7 cellular contexts compared by ENCODE assay signal in genomic region chr9:129884220-129885017, GRCh38. TPM values are rescaled to one million over a fixed set of nuclear protein-coding genes. Genes with fewer than 3 reads are reported as not detected.
DNase-seq lines count a peak whose midpoint lies in the region; ATAC-seq, FAIRE-seq and TF ChIP-seq lines count a peak whose summit lies in the region.

No MANE protein-coding gene starts in this region.

- no peaks in the 10 kb centered on the region for H4K20me1 ChIP-seq in keratinocyte (ENCODE audit: control insufficient read depth, extremely low read depth, insufficient read depth, low read length)

- peak overlapping the region; percentile 52 for H3K9ac ChIP-seq in keratinocyte (ENCODE audit: control insufficient read depth, extremely low read depth, insufficient read depth, low read length)

- no peaks in the 10 kb centered on the region for H3K27me3 ChIP-seq in keratinocyte (ENCODE audit: control insufficient read depth, extremely low read depth, insufficient read depth, low read length)

- H3K79me2 ChIP-seq in keratinocyte (ENCODE audit: control insufficient read depth, insufficient read depth, low read length): no peaks in the 10 kb centered on the region

- FAIRE-seq in keratinocyte (lab: Jason Lieb, UNC): no peak

- DNase-seq in NCI-H226 (peak; percentile 72), keratinocyte (ENCODE audit: low read depth, low spot score) (peak; percentile 44)
- peak; percentile 90 to 95 (median 92) for DNase-seq in activated CD4-positive, CD25-positive, alpha-beta regulatory T cell (lab: John Stamatoyannopoulos, UW)
- peak; percentile 92 to 93 for DNase-seq in central memory CD8-positive, alpha-beta T cell (ENCODE audit: low spot score in 2 of 2)
- peak; percentile 99 for DNase-seq in stimulated activated CD4-positive, alpha-beta T cell treated with anti-CD3 and anti-CD28 coated beads, Interleukin-15, amount 100 ng/mL, for 24 hours

- dilution Hi-C loops in keratinocyte (cut with MboI; ENCODE audit: extremely low pct_ligation_motif_present, low sequenced_read_pairs): no loop called here

- peak overlapping the region; percentile 99 for H3K27ac Mint-ChIP-seq in central memory CD8-positive, alpha-beta T cell (ENCODE audit: low read depth)

- TF ChIP-seq CTCF in keratinocyte (optimal IDR thresholded peaks at IDR 0.05 in 1 of 3, IDR thresholded peaks at IDR 0.05 in 1 of 3, conservative IDR thresholded peaks at IDR 0.05 in 1 of 3; ENCODE audit: extremely low read depth in 1 of 3, insufficient read depth in 2 of 3, low read length in 3 of 3): no peak

- peak overlapping the region; percentile 77 for H2AFZ ChIP-seq in keratinocyte (ENCODE audit: control insufficient read depth, low read length)

- no peaks in the 10 kb centered on the region for H3K27me3 Mint-ChIP-seq in central memory CD8-positive, alpha-beta T cell

- peaks cover 53% of the 10 kb centered on the region for H3K4me1 Mint-ChIP-seq in central memory CD8-positive, alpha-beta T cell

- peak overlapping the region in 1 of 3 experiments; percentile 60 for H3K4me3 ChIP-seq in keratinocyte (ENCODE audit: control insufficient read depth in 2 of 3, extremely low read depth in 1 of 3, insufficient read depth in 2 of 3, low read depth in 1 of 3, low read length in 3 of 3)

- H3K36me3 Mint-ChIP-seq in central memory CD8-positive, alpha-beta T cell (ENCODE audit: insufficient read depth): peaks cover 60% of the 10 kb centered on the region

- ATAC-seq in GM18520 (IDR thresholded peaks at IDR 0.05; ENCODE audit: unreplicated experiment) (peak; percentile 35), HG03097 (IDR thresholded peaks at IDR 0.05; ENCODE audit: low FRiP score, unreplicated experiment) (peak; percentile 25)
- ATAC-seq in central memory CD8-positive, alpha-beta T cell (replicated peaks; ENCODE audit: extremely low read depth, poor library complexity, severe bottlenecking): peak; percentile 41

- peak overlapping the region; percentile 93 for H3K4me3 Mint-ChIP-seq in central memory CD8-positive, alpha-beta T cell

- peak overlapping the region; percentile 74 for H3K4me2 ChIP-seq in keratinocyte (ENCODE audit: control insufficient read depth, extremely low read depth, insufficient read depth, low read depth, low read length)

- peaks cover 0 to 3% of the 10 kb centered on the region in 2 experiments for H3K36me3 ChIP-seq in keratinocyte (ENCODE audit: control insufficient read depth in 2 of 2, extremely low read depth in 1 of 2, insufficient read depth in 2 of 2, low read length in 2 of 2)

- no peaks in the 10 kb centered on the region for H3K9me3 ChIP-seq in keratinocyte (ENCODE audit: control insufficient read depth, low read depth, low read length)

- H3K9me3 Mint-ChIP-seq in central memory CD8-positive, alpha-beta T cell: no peaks in the 10 kb centered on the region

- peak overlapping the region; percentile 44 for H3K27ac ChIP-seq in keratinocyte (ENCODE audit: control insufficient read depth, insufficient read depth, low read length)

- H3K4me1 ChIP-seq in keratinocyte (ENCODE audit: control insufficient read depth, extremely low read depth, insufficient read depth, low read length): peaks cover 21% of the 10 kb centered on the region

- H3K9me1 ChIP-seq in keratinocyte (ENCODE audit: control insufficient read depth, extremely low read depth, insufficient read depth, low read length): no peaks in the 10 kb centered on the region

RNA-seq across cellular contexts. Expression of gene USP20, which starts 49.2 kb away (rescaled TPM):
- 6.4 to 10.0 TPM (median 9.1 TPM) in 3 replicates for polyA plus RNA-seq in keratinocyte
- 11.5 TPM for polyA plus RNA-seq in keratinocyte (2011; ENCODE audit: low read depth)
- polyA plus RNA-seq in keratinocyte (2011; cell fraction: cytosol; rRNA removed): 3.7 and 9.1 TPM in 2 replicates
- polyA plus RNA-seq in keratinocyte (2011; cell fraction: nucleus; rRNA removed): 23.7 and 32.0 TPM in 2 replicates
- 8.0 and 11.3 TPM in 2 replicates for polyA plus RNA-seq in keratinocyte (2012; ENCODE audit: low replicate concordance)
- 8.2 to 13.7 TPM (median 9.5 TPM) in 3 replicates for polyA minus RNA-seq in keratinocyte
- 11.5 TPM for polyA minus RNA-seq in keratinocyte (2011; cell fraction: cytosol; rRNA and poly(A)+ RNA removed)
- 15.9 and 20.3 TPM in 2 replicates for polyA minus RNA-seq in keratinocyte (2011; cell fraction: nucleus; rRNA and poly(A)+ RNA removed)

RNA-seq across cellular contexts. Expression of gene C9orf78, which starts 49.3 kb away (rescaled TPM):
- 37.4 to 69.9 TPM (median 66.5 TPM) in 3 replicates for polyA plus RNA-seq in keratinocyte
- polyA plus RNA-seq in keratinocyte (2011; ENCODE audit: low read depth): 96.2 TPM
- polyA plus RNA-seq in keratinocyte (2011; cell fraction: cytosol; rRNA removed): 65.1 and 84.3 TPM in 2 replicates
- 24.0 and 33.8 TPM in 2 replicates for polyA plus RNA-seq in keratinocyte (2011; cell fraction: nucleus; rRNA removed)
- polyA plus RNA-seq in keratinocyte (2012; ENCODE audit: low replicate concordance): 48.5 and 57.1 TPM in 2 replicates
- 4.2 to 7.2 TPM (median 6.0 TPM) in 3 replicates for polyA minus RNA-seq in keratinocyte
- polyA minus RNA-seq in keratinocyte (2011; cell fraction: cytosol; rRNA and poly(A)+ RNA removed): 20.0 TPM
- polyA minus RNA-seq in keratinocyte (2011; cell fraction: nucleus; rRNA and poly(A)+ RNA removed): 4.7 and 8.5 TPM in 2 replicates

Comparison
In these comparisons a context has a peak if more than half of its experiments do, and no peak if none do; other contexts are left out.
1. DNase-seq: peak in every context shown above with its lines; median percentile 99 in stimulated activated CD4-positive, alpha-beta T cell treated with anti-CD3 and anti-CD28 coated beads, Interleukin-15, amount 100 ng/mL, for 24 hours; 92 in activated CD4-positive, CD25-positive, alpha-beta regulatory T cell; 92 in central memory CD8-positive, alpha-beta T cell; 72 in NCI-H226; 44 in keratinocyte.